13 cellular contexts compared by ENCODE assay signal in the genomic region with DNA sequence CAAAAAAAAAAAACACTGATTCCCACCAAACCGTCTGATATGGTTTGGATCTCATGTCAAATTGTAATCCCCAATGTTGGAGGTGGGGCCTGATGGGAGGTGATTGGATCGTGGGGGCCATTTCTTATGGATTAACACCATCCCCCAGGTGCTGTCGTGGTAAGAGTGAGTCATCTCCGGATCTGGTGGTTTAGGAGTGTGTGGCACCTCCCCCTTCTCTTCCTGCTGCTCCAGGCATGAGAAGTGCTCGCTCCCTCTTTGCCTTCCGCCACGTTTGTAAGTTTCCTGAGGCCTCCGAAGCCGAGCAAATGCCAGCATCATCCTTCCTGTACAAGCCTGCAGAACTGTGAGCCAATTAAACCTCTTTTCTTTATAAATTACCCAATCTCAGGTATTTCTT. TPM values are rescaled to one million over a fixed set of nuclear protein-coding genes. Genes with fewer than 3 reads are reported as not detected.
DNase-seq lines count a peak whose midpoint lies in the region; ATAC-seq, FAIRE-seq and TF ChIP-seq lines count a peak whose summit lies in the region.
"Had no signal": no experiment of that assay in that cellular context is flagged by ENCODE, and none has a peak within 500 bp of the region (broad histone marks: within the 10 kb centered on the region; RNA-seq: fewer than 3 reads in every experiment).

No MANE protein-coding gene starts in this region.

- H3K9me3 ChIP-seq in pancreas = no peaks in the 10 kb centered on the region

- no peaks in the 10 kb centered on the region for H3K27me3 ChIP-seq in pancreas

- no peaks in the 10 kb centered on the region for H3K4me1 ChIP-seq in pancreas

- intact Hi-C loops in pancreas (cut with DNase I) = loop anchor here in 1 of 3 donors (10.0 kb wide), 1 partner anchor 58 kb away; no protein-coding TSS in a partner anchor

- H3K36me3 ChIP-seq in pancreas = no peaks in the 10 kb centered on the region

- FAIRE-seq in pancreas (lab: Jason Lieb, UNC) = no peak

- WGBS in pancreas, 2 donors = 64 to 72% methylated on average over 9 of the region's 9 CpGs

- ATAC-seq in GM21367 (IDR thresholded peaks at IDR 0.05; ENCODE audit: unreplicated experiment) = no peak
- ATAC-seq in pancreas = no peak
- ATAC-seq in GM21576 (IDR thresholded peaks at IDR 0.05; ENCODE audit: unreplicated experiment) = no peak
- ATAC-seq: activated CD4-positive, alpha-beta T cell treated with anti-CD3 and anti-CD28 coated beads for 36 hours had no signal

- no peak for TF ChIP-seq CTCF in pancreas (IDR thresholded peaks at IDR 0.05)

- no peak overlapping the region for H3K27ac ChIP-seq in pancreas

- peak; percentile 53 for DNase-seq in 8988T
- DNase-seq in HCEC 1CT = peak; percentile 8
- peak; percentile 88 for DNase-seq in SW480 (ENCODE audit: low spot score)
- DNase-seq in glomerular visceral epithelial cell (ENCODE audit: extremely low spot score) = peak; percentile 23
- DNase-seq in activated T-cell treated with anti-CD3 and anti-CD28 coated beads for 4 hours = no peak
- no peak for DNase-seq in pancreas
- DNase-seq: activated CD4-positive, alpha-beta T cell treated with anti-CD3 and anti-CD28 coated beads for 36 hours; caudate nucleus; kidney glomerular epithelial cell; NCI-H1092 treated with DMSO at 0.1 percent for 48 hours had no signal

- H3K4me3 ChIP-seq in pancreas = no peak overlapping the region

RNA-seq across cellular contexts. Expression of a gene that starts 45.2 kb away (rescaled TPM):
- total RNA-seq in pancreas = 1 to 10 TPM in 2 of 6 donors, under 1 TPM in 3, not detected in 1; 0.92 to 2.6 (median 0.98) TPM
- 10 to 100 TPM in 1 of 2 donors, 1 to 10 TPM in 1; 7.7 to 35.7 TPM for polyA plus RNA-seq in pancreas
- total RNA-seq: activated CD4-positive, alpha-beta T cell treated with anti-CD3 and anti-CD28 coated beads for 36 hours; SK-MEL-5 had no signal

Comparison
In these comparisons a context has a peak if more than half of its experiments do, and no peak if none do; other contexts are left out.
1. DNase-seq: peak in 8988T (single experiment), HCEC 1CT (single experiment), SW480 (single experiment) and glomerular visceral epithelial cell (single experiment); none in activated T-cell treated with anti-CD3 and anti-CD28 coated beads for 4 hours (single experiment) and pancreas (0 of 6).